In the genomic region with DNA sequence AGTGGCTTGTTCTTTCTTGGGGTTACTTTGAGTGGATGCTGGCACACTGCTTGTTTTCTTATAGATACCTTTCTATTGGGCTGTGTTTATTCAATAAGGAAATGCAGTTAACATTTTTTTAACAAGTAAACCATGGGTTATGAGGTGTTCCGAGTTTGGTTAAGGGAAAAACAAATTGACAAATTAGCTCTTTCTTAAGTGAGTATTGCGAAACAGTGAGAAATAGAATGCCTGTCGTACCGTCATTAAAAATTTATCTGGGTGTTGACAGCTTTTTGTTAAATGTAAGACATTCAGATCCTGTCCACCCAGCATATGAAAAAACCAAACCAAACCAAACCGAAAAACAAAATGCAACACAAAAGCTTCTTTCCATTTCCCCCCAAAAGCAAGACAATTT, we compare ENCODE assay signal across 15 cellular contexts. TPM values are rescaled to one million over a fixed set of nuclear protein-coding genes. Genes with fewer than 3 reads are reported as not detected.
A peak's percentile ranks its signal among the peaks of the same experiment; 100 is the strongest.
DNase-seq lines count a peak whose midpoint lies in the region; ATAC-seq and TF ChIP-seq lines count a peak whose summit lies in the region.
"Had no signal": no experiment of that assay in that cellular context is flagged by ENCODE, and none has a peak within 500 bp of the region (broad histone marks: within the 10 kb centered on the region; RNA-seq: fewer than 3 reads in every experiment).

No MANE protein-coding gene starts in this region.

- DNase-seq in Right ventricle myocardium superior (no peak), left cardiac atrium (no peak), epithelial cell of proximal tubule (ENCODE audit: low read depth) (no peak), omental fat pad (ENCODE audit: low spot score) (no peak), COR-L47 (lab: John Stamatoyannopoulos, UW) (no peak), NCI-H2107 (lab: John Stamatoyannopoulos, UW) (no peak)
- DNase-seq: activated effector memory CD4-positive, alpha-beta T cell treated with Interleukin-2 at 50 U/mL for 16 hours; aorta; Caco-2; colonic mucosa; NCI-H1048; NCI-H748 treated with DMSO at 0.1 percent for 48 hours had no signal

- TF ChIP-seq CTCF in epithelial cell of proximal tubule (conservative IDR thresholded peaks at IDR 0.05; ENCODE audit: low read depth, low read length) (no peak), omental fat pad (IDR thresholded peaks at IDR 0.05) (no peak)

- H3K4me3 ChIP-seq in epithelial cell of proximal tubule (ENCODE audit: low read depth, low read length), result peak overlapping the region; percentile 9
- H3K4me3 ChIP-seq: colonic mucosa, HAP-1 had no signal

- intact Hi-C loops in Right ventricle myocardium superior (cut with DNase I), result loop anchor here (10.0 kb wide), 1 partner anchor 321 kb away; no protein-coding TSS in a partner anchor
- intact Hi-C loops in left cardiac atrium (cut with DNase I), result no loop called here

- ATAC-seq in Right ventricle myocardium superior (ENCODE audit: poor library complexity) (peak; percentile 6), left cardiac atrium (no peak), omental fat pad (ENCODE audit: low FRiP score) (peak; percentile 26), HG03342 (IDR thresholded peaks at IDR 0.05; ENCODE audit: unreplicated experiment) (no peak), GM18909 (IDR thresholded peaks at IDR 0.05; ENCODE audit: poor library complexity, unreplicated experiment) (no peak)

RNA-seq across cellular contexts. Expression of gene CUX1, which starts 6.2 kb away (rescaled TPM):
- total RNA-seq in Right ventricle myocardium superior (97.4 TPM), left cardiac atrium (100 to 1,000 TPM in 1 of 2 donors, 10 to 100 TPM in 1; 81.6 to 108 TPM), epithelial cell of proximal tubule (24.6 and 37.3 TPM in 2 replicates), omental fat pad (100 to 1,000 TPM in 1 of 4 donors, 10 to 100 TPM in 3; 67.6 to 141 (median 75.7) TPM)

Comparison
In these comparisons a context has a peak if more than half of its experiments do, and no peak if none do; other contexts are left out.
1. ATAC-seq: peak in Right ventricle myocardium superior (single experiment) and omental fat pad (single experiment); none in left cardiac atrium (0 of 2), HG03342 (single experiment) and GM18909 (single experiment).